In genomic region chr20:367486-367887, GRCh38 we compare ENCODE assay signal across 26 cellular contexts. TPM values are rescaled to one million over a fixed set of nuclear protein-coding genes. Genes with fewer than 3 reads are reported as not detected.
DNase-seq lines count a peak whose midpoint lies in the region; ATAC-seq and TF ChIP-seq lines count a peak whose summit lies in the region.
"Had no signal": no experiment of that assay in that cellular context is flagged by ENCODE, and none has a peak within 500 bp of the region (broad histone marks: within the 10 kb centered on the region; RNA-seq: fewer than 3 reads in every experiment).

No MANE protein-coding gene starts in this region.

- H3K9ac ChIP-seq in neural progenitor cell, result no peak overlapping the region

- H3K4me2 ChIP-seq in neural progenitor cell, result no peak overlapping the region
- H3K4me2 ChIP-seq in GM23338, result no peak overlapping the region

- H3K27me3 ChIP-seq in AG04450 (ENCODE audit: control insufficient read depth, insufficient read depth, low read length), result no peaks in the 10 kb centered on the region
- no peaks in the 10 kb centered on the region for H3K27me3 ChIP-seq in neural progenitor cell
- H3K27me3 ChIP-seq in foreskin keratinocyte, result no peaks in the 10 kb centered on the region
- H3K27me3 ChIP-seq in GM23338 (ENCODE audit: insufficient read depth), result no peaks in the 10 kb centered on the region
- H3K27me3 ChIP-seq: esophagus muscularis mucosa, MG63, Peyer's patch, upper lobe of left lung had no signal

- no peak for DNase-seq in AG04450 (ENCODE audit: low read depth, low spot score)
- no peak for DNase-seq in Calu3
- DNase-seq in neural progenitor cell (ENCODE audit: low spot score), result no peak
- DNase-seq in putamen (ENCODE audit: low spot score), result no peak
- DNase-seq in foreskin keratinocyte, result no peak
- no peak for DNase-seq in GM23338 (ENCODE audit: low spot score)
- DNase-seq: activated effector memory CD4-positive, alpha-beta T cell treated with anti-CD3 and anti-CD28 coated beads, Interleukin-2, amount 50 U/mL, for 16 hours; activated T-cell treated with anti-CD3 and anti-CD28 coated beads, Interleukin-2, amount 50 U/mL, for 24 hours; dermis blood vessel endothelial cell; endodermal cell; foreskin fibroblast; head of caudate nucleus; HFFc6; KG1; left ventricle myocardium superior; MG63; NCI-H1105; NCI-H2029; Peyer's patch; stimulated activated CD4-positive, alpha-beta T cell treated with anti-CD3 and anti-CD28 coated beads, Interleukin-15, amount 100 ng/mL, for 24 hours; upper lobe of left lung had no signal

- H3K27ac ChIP-seq in AG04450 (ENCODE audit: low read depth, low read length) (peak overlapping the region; percentile 21), VCaP (peak overlapping the region; percentile 99), neural progenitor cell (no peak overlapping the region), foreskin keratinocyte (no peak overlapping the region), GM23338 (ENCODE audit: low read depth) (no peak overlapping the region)
- H3K27ac ChIP-seq: esophagus muscularis mucosa, Peyer's patch, upper lobe of left lung had no signal

- TF ChIP-seq CTCF in AG04450 (IDR thresholded peaks at IDR 0.05; ENCODE audit: low read depth, low read length), result no peak
- TF ChIP-seq CTCF in Calu3 (IDR thresholded peaks at IDR 0.05; ENCODE audit: unreplicated experiment), result no peak
- TF ChIP-seq CTCF in VCaP (conservative IDR thresholded peaks at IDR 0.05), result no peak
- no peak for TF ChIP-seq CTCF in neural progenitor cell (IDR thresholded peaks at IDR 0.05)
- no peak for TF ChIP-seq CTCF in foreskin keratinocyte (conservative IDR thresholded peaks at IDR 0.05)
- no peak for TF ChIP-seq CTCF in GM23338 (conservative IDR thresholded peaks at IDR 0.05; ENCODE audit: low read depth in 2 of 2)

- intact Hi-C loops in Calu3 (cut with micrococcal nuclease; ENCODE audit: unreplicated experiment), result loop anchor here (2.0 kb wide), 1 partner anchor 13 kb away; the partner anchor contains the start of gene TRIB3

- peak overlapping the region; percentile 97 for H3K27ac Mint-ChIP-seq in Calu3 (ENCODE audit: unreplicated experiment)
- peak overlapping the region; percentile 80 for H3K27ac Mint-ChIP-seq in neural progenitor cell
- no peak overlapping the region for H3K27ac Mint-ChIP-seq in GM23338
- H3K27ac Mint-ChIP-seq: activated T-cell treated with anti-CD3 and anti-CD28 coated beads, Interleukin-2, amount 50 U/mL, for 24 hours; CD14-positive monocyte; endodermal cell; HFFc6; stimulated activated memory B cell treated with anti-CD40 and anti-IgM and Interleukin-4, amounts not matched to agents 10 μg/mL and 1 μg/mL and 100 μg/mL, for 72 hours had no signal

- POLR2A ChIA-PET in AG04450 (lab: Yijun Ruan, JAX), result no interaction called here

- H3K4me1 ChIP-seq in neural progenitor cell (no peaks in the 10 kb centered on the region), foreskin keratinocyte (peaks cover 33% of the 10 kb centered on the region), GM23338 (ENCODE audit: insufficient read depth) (no peaks in the 10 kb centered on the region; the same call in 1 of the 2 replicates)

- H3F3A ChIP-seq in neural progenitor cell (ENCODE audit: low read depth), result no peaks in the 10 kb centered on the region
- H3F3A ChIP-seq in GM23338 (replicated peaks; ENCODE audit: low read depth), result 0 out of 2 replicates have a peak, but pooled peaks cover 3% of the 10 kb centered on the region

- no peaks in the 10 kb centered on the region for H3K9me2 ChIP-seq in GM23338 (ENCODE audit: insufficient read depth)

- H3K4me3 Mint-ChIP-seq in Calu3 (ENCODE audit: low read depth, unreplicated experiment) (no peak overlapping the region), neural progenitor cell (no peak overlapping the region), GM23338 (no peak overlapping the region)
- H3K4me3 Mint-ChIP-seq: activated T-cell treated with anti-CD3 and anti-CD28 coated beads, Interleukin-2, amount 50 U/mL, for 24 hours; CD14-positive monocyte; central memory CD8-positive, alpha-beta T cell; endodermal cell; HFFc6; stimulated activated memory B cell treated with anti-CD40 and anti-IgM and Interleukin-4, amounts not matched to agents 10 μg/mL and 1 μg/mL and 100 μg/mL, for 72 hours had no signal

- H3K4me3 ChIP-seq in AG04450 (ENCODE audit: low read depth, low read length) (no peak overlapping the region), neural progenitor cell (no peak overlapping the region), GM23338 (no peak overlapping the region)
- H3K4me3 ChIP-seq: esophagus muscularis mucosa, MG63, Peyer's patch, upper lobe of left lung had no signal

- CTCF ChIA-PET in AG04450 (lab: Charles Lee), result interaction anchor here (0.6 kb wide), 1 partner anchor 12 kb away, joined by 3 read pairs; no protein-coding TSS in a partner anchor
- CTCF ChIA-PET in Calu3 (lab: Charles Lee), result no interaction called here

- no peaks in the 10 kb centered on the region for H3K9me3 ChIP-seq in AG04450 (ENCODE audit: control insufficient read depth, insufficient read depth, low read length)
- H3K9me3 ChIP-seq in neural progenitor cell (ENCODE audit: low read depth), result no peaks in the 10 kb centered on the region
- H3K9me3 ChIP-seq: esophagus muscularis mucosa, MG63, Peyer's patch, upper lobe of left lung had no signal

- H3K36me3 Mint-ChIP-seq in Calu3 (ENCODE audit: insufficient read depth, unreplicated experiment) (peaks cover 54% of the 10 kb centered on the region), neural progenitor cell (no peaks in the 10 kb centered on the region), GM23338 (ENCODE audit: low read depth) (no peaks in the 10 kb centered on the region)
- H3K36me3 Mint-ChIP-seq: CD14-positive monocyte; stimulated activated memory B cell treated with anti-CD40 and anti-IgM and Interleukin-4, amounts not matched to agents 10 μg/mL and 1 μg/mL and 100 μg/mL, for 72 hours had no signal

- no TSS peak for BruUV-seq in Calu3 (replicated peaks; lab: Mats Ljungman, UMichigan)

- H3K27me3 Mint-ChIP-seq in Calu3 (ENCODE audit: unreplicated experiment) (no peaks in the 10 kb centered on the region), neural progenitor cell (ENCODE audit: insufficient read depth, low read depth) (peaks cover 7% of the 10 kb centered on the region), GM23338 (ENCODE audit: insufficient read depth, low read depth, poor library complexity) (peaks cover 13% of the 10 kb centered on the region)
- H3K27me3 Mint-ChIP-seq: activated T-cell treated with anti-CD3 and anti-CD28 coated beads, Interleukin-2, amount 50 U/mL, for 24 hours had no signal

- H3K79me2 ChIP-seq in neural progenitor cell (ENCODE audit: low read depth) (no peaks in the 10 kb centered on the region), GM23338 (replicated peaks; ENCODE audit: insufficient read depth) (no peaks in the 10 kb centered on the region)

- H3K4me1 Mint-ChIP-seq in Calu3 (ENCODE audit: low read depth, unreplicated experiment), result peaks cover 88% of the 10 kb centered on the region
- peaks cover 11% of the 10 kb centered on the region for H3K4me1 Mint-ChIP-seq in neural progenitor cell
- H3K4me1 Mint-ChIP-seq in GM23338, result peaks cover 20% of the 10 kb centered on the region
- H3K4me1 Mint-ChIP-seq: central memory CD8-positive, alpha-beta T cell had no signal

- H3K36me3 ChIP-seq in neural progenitor cell (no peaks in the 10 kb centered on the region), GM23338 (ENCODE audit: insufficient read depth) (no peaks in the 10 kb centered on the region)
- H3K36me3 ChIP-seq: esophagus muscularis mucosa, MG63, Peyer's patch, upper lobe of left lung had no signal

- H2AFZ ChIP-seq in neural progenitor cell (replicated peaks) (no peak overlapping the region), GM23338 (no peak overlapping the region)

- no peak for ATAC-seq in foreskin keratinocyte
- no peak for ATAC-seq in GM23338
- ATAC-seq: left ventricle myocardium superior; stimulated activated memory B cell treated with anti-CD40 and anti-IgM and Interleukin-4, amounts not matched to agents 10 μg/mL and 1 μg/mL and 100 μg/mL, for 72 hours had no signal

- peaks cover 4% of the 10 kb centered on the region for H3K9me3 Mint-ChIP-seq in Calu3 (ENCODE audit: low read depth, unreplicated experiment)
- peaks cover 3% of the 10 kb centered on the region for H3K9me3 Mint-ChIP-seq in neural progenitor cell
- no peaks in the 10 kb centered on the region for H3K9me3 Mint-ChIP-seq in GM23338
- H3K9me3 Mint-ChIP-seq: activated T-cell treated with anti-CD3 and anti-CD28 coated beads, Interleukin-2, amount 50 U/mL, for 24 hours; central memory CD8-positive, alpha-beta T cell; endodermal cell; HFFc6; stimulated activated memory B cell treated with anti-CD40 and anti-IgM and Interleukin-4, amounts not matched to agents 10 μg/mL and 1 μg/mL and 100 μg/mL, for 72 hours had no signal

- H4K20me1 ChIP-seq in neural progenitor cell (ENCODE audit: low read depth) (no peaks in the 10 kb centered on the region), GM23338 (replicated peaks; ENCODE audit: insufficient read depth) (no peaks in the 10 kb centered on the region)

RNA-seq across cellular contexts. Expression of gene TRIB3, which starts 13.1 kb away (rescaled TPM):
- 32.6 and 45.5 TPM in 2 replicates for polyA plus RNA-seq in AG04450 (2011; rRNA removed)
- 26.6 and 31.1 TPM in 2 replicates for polyA minus RNA-seq in AG04450 (2011; rRNA and poly(A)+ RNA removed)
- total RNA-seq in Calu3 (2022), result 47.2 and 53.0 TPM in 2 replicates
- total RNA-seq in neural progenitor cell (ENCODE audit: low replicate concordance), result 0.43 and 3.7 TPM in 2 replicates
- total RNA-seq in foreskin keratinocyte, result 72.4 and 207 TPM in 2 replicates
- 74.9 and 203 TPM in 2 replicates for polyA plus RNA-seq in foreskin keratinocyte
- total RNA-seq in GM23338 (2014; rRNA removed; shearing (Covaris generic)), result 13.7 and 21.0 TPM in 2 replicates
- polyA plus RNA-seq in GM23338 (2016; fragmentation: Nextera tagmentation; extraction: Ambion mirVana), result 5.8 and 6.9 TPM in 2 replicates

RNA-seq across cellular contexts. Expression of gene NRSN2, which starts 20.6 kb away (rescaled TPM):
- polyA plus RNA-seq in AG04450 (2011; rRNA removed) (35.6 and 43.3 TPM in 2 replicates), foreskin keratinocyte (39.3 and 53.5 TPM in 2 replicates), GM23338 (2016; fragmentation: Nextera tagmentation; extraction: Ambion mirVana) (17.9 and 23.2 TPM in 2 replicates)
- polyA minus RNA-seq in AG04450 (2011; rRNA and poly(A)+ RNA removed), result 27.3 and 34.1 TPM in 2 replicates
- total RNA-seq in Calu3 (2022) (0.42 and 0.51 TPM in 2 replicates), neural progenitor cell (ENCODE audit: low replicate concordance) (8.8 and 20.1 TPM in 2 replicates), foreskin keratinocyte (26.7 and 35.6 TPM in 2 replicates)
- total RNA-seq in GM23338 (2014; rRNA removed; shearing (Covaris generic)), result 14.4 and 19.8 TPM in 2 replicates

RNA-seq across cellular contexts. Expression of gene RBCK1, which starts 40.6 kb away (rescaled TPM):
- polyA plus RNA-seq in AG04450 (2011; rRNA removed) (57.4 and 69.3 TPM in 2 replicates), foreskin keratinocyte (115 and 292 TPM in 2 replicates), GM23338 (2016; fragmentation: Nextera tagmentation; extraction: Ambion mirVana) (46.5 and 52.6 TPM in 2 replicates)
- 54.7 and 98.6 TPM in 2 replicates for polyA minus RNA-seq in AG04450 (2011; rRNA and poly(A)+ RNA removed)
- total RNA-seq in Calu3 (2022) (142 and 144 TPM in 2 replicates), neural progenitor cell (ENCODE audit: low replicate concordance) (24.3 and 60.7 TPM in 2 replicates), foreskin keratinocyte (81.2 and 198 TPM in 2 replicates)
- total RNA-seq in GM23338 (2014; rRNA removed; shearing (Covaris generic)), result 56.8 and 65.3 TPM in 2 replicates

RNA-seq across cellular contexts. Expression of gene SOX12, which starts 42.1 kb away (rescaled TPM):
- polyA plus RNA-seq in AG04450 (2011; rRNA removed), result 3.8 and 4.6 TPM in 2 replicates
- polyA minus RNA-seq in AG04450 (2011; rRNA and poly(A)+ RNA removed), result 4.6 TPM in 2 replicates
- total RNA-seq in Calu3 (2022), result 13.6 and 14.5 TPM in 2 replicates
- total RNA-seq in neural progenitor cell (ENCODE audit: low replicate concordance), result 5.3 and 26.6 TPM in 2 replicates
- 4.7 and 5.1 TPM in 2 replicates for total RNA-seq in foreskin keratinocyte
- 7.1 and 8.2 TPM in 2 replicates for polyA plus RNA-seq in foreskin keratinocyte
- total RNA-seq in GM23338 (2014; rRNA removed; shearing (Covaris generic)), result 29.0 and 32.0 TPM in 2 replicates
- 14.1 and 16.1 TPM in 2 replicates for polyA plus RNA-seq in GM23338 (2016; fragmentation: Nextera tagmentation; extraction: Ambion mirVana)

Comparison
In these comparisons a context has a peak if more than half of its experiments do, and no peak if none do; other contexts are left out.
1. H3K27ac ChIP-seq: peak in AG04450 (single experiment) and VCaP (single experiment); none in neural progenitor cell (single experiment), foreskin keratinocyte (single experiment) and GM23338 (single experiment).